Comparison of ENCODE assay signal across 18 cellular contexts in genomic region chr9:105051897-105052296, GRCh38.
DNase-seq lines count a peak whose midpoint lies in the region; ATAC-seq and TF ChIP-seq lines count a peak whose summit lies in the region.
"Had no signal": no experiment of that assay in that cellular context is flagged by ENCODE, and none has a peak within 500 bp of the region (broad histone marks: within the 10 kb centered on the region; RNA-seq: fewer than 3 reads in every experiment).

No MANE protein-coding gene starts in this region.

- CTCF ChIA-PET in activated CD4-positive, alpha-beta T cell treated with anti-CD3 and anti-CD28 coated beads, Interleukin-2, amount 10 ng/mL, durations not matched to agents 7 days and 5 days (lab: Charles Lee) = interaction anchor here (0.6 kb wide), 1 partner anchor 40 kb away, joined by 3 read pairs; no protein-coding TSS in a partner anchor

- TF ChIP-seq CTCF in natural killer cell (IDR thresholded peaks at IDR 0.05) = no peak

- no peaks in the 10 kb centered on the region for H3K27me3 Mint-ChIP-seq in activated CD4-positive, alpha-beta T cell treated with anti-CD3 and anti-CD28 coated beads, Interleukin-2, amount 10 ng/mL, durations not matched to agents 7 days and 5 days
- H3K27me3 Mint-ChIP-seq in natural killer cell treated with Interleukin-12 subunit alpha and Interleukin-12 subunit beta and Interleukin-15 and Interleukin-18, amount 100 ng/mL, for 72 hours = peaks cover 19 to 20% of the 10 kb centered on the region in 2 donors
- H3K27me3 Mint-ChIP-seq in natural killer cell (ENCODE audit: low read depth in 2 of 2) = peaks cover 0 to 5% of the 10 kb centered on the region in 2 donors
- H3K27me3 Mint-ChIP-seq in stimulated activated memory B cell treated with anti-CD40 and anti-IgM and Interleukin-4, amounts not matched to agents 10 μg/mL and 1 μg/mL and 100 μg/mL, for 72 hours = no peaks in the 10 kb centered on the region

- intact Hi-C loops in natural killer cell (cut with micrococcal nuclease) = no loop called here

- no peak overlapping the region for H3K4me3 Mint-ChIP-seq in activated CD4-positive, alpha-beta T cell treated with anti-CD3 and anti-CD28 coated beads, Interleukin-2, amount 10 ng/mL, durations not matched to agents 7 days and 5 days
- H3K4me3 Mint-ChIP-seq in natural killer cell treated with Interleukin-12 subunit alpha and Interleukin-12 subunit beta and Interleukin-15 and Interleukin-18, amount 100 ng/mL, for 72 hours = peak overlapping the region; percentile 10
- H3K4me3 Mint-ChIP-seq in natural killer cell = no peak overlapping the region
- no peak overlapping the region for H3K4me3 Mint-ChIP-seq in stimulated activated memory B cell treated with anti-CD40 and anti-IgM and Interleukin-4, amounts not matched to agents 10 μg/mL and 1 μg/mL and 100 μg/mL, for 72 hours
- H3K4me3 Mint-ChIP-seq: H9 had no signal

- no peak for ATAC-seq in natural killer cell treated with Interleukin-12 subunit alpha and Interleukin-12 subunit beta and Interleukin-15 and Interleukin-18, amount 100 ng/mL, for 72 hours
- no peak for ATAC-seq in natural killer cell
- ATAC-seq in stimulated activated memory B cell treated with anti-CD40 and anti-IgM and Interleukin-4, amounts not matched to agents 10 μg/mL and 1 μg/mL and 100 μg/mL, for 72 hours = no peak
- ATAC-seq: GM12878, Panc1 had no signal

- POLR2A ChIA-PET in activated CD4-positive, alpha-beta T cell treated with anti-CD3 and anti-CD28 coated beads, Interleukin-2, amount 10 ng/mL, durations not matched to agents 7 days and 5 days (lab: Charles Lee) = no interaction called here

- H3K27ac Mint-ChIP-seq in activated CD4-positive, alpha-beta T cell treated with anti-CD3 and anti-CD28 coated beads, Interleukin-2, amount 10 ng/mL, durations not matched to agents 7 days and 5 days = peak overlapping the region; percentile 76
- H3K27ac Mint-ChIP-seq in natural killer cell treated with Interleukin-12 subunit alpha and Interleukin-12 subunit beta and Interleukin-15 and Interleukin-18, amount 100 ng/mL, for 72 hours = peak overlapping the region; percentile 71 to 95
- H3K27ac Mint-ChIP-seq in natural killer cell = no peak overlapping the region
- H3K27ac Mint-ChIP-seq in stimulated activated memory B cell treated with anti-CD40 and anti-IgM and Interleukin-4, amounts not matched to agents 10 μg/mL and 1 μg/mL and 100 μg/mL, for 72 hours = no peak overlapping the region
- H3K27ac Mint-ChIP-seq: H9 had no signal

- H3K36me3 Mint-ChIP-seq in activated CD4-positive, alpha-beta T cell treated with anti-CD3 and anti-CD28 coated beads, Interleukin-2, amount 10 ng/mL, durations not matched to agents 7 days and 5 days (ENCODE audit: low read depth) = peaks cover 9% of the 10 kb centered on the region
- H3K36me3 Mint-ChIP-seq in natural killer cell treated with Interleukin-12 subunit alpha and Interleukin-12 subunit beta and Interleukin-15 and Interleukin-18, amount 100 ng/mL, for 72 hours = no peaks in the 10 kb centered on the region
- no peaks in the 10 kb centered on the region for H3K36me3 Mint-ChIP-seq in natural killer cell
- H3K36me3 Mint-ChIP-seq in stimulated activated memory B cell treated with anti-CD40 and anti-IgM and Interleukin-4, amounts not matched to agents 10 μg/mL and 1 μg/mL and 100 μg/mL, for 72 hours = no peaks in the 10 kb centered on the region

- H3K4me1 Mint-ChIP-seq in activated CD4-positive, alpha-beta T cell treated with anti-CD3 and anti-CD28 coated beads, Interleukin-2, amount 10 ng/mL, durations not matched to agents 7 days and 5 days = peaks cover 26% of the 10 kb centered on the region
- H3K4me1 Mint-ChIP-seq in natural killer cell treated with Interleukin-12 subunit alpha and Interleukin-12 subunit beta and Interleukin-15 and Interleukin-18, amount 100 ng/mL, for 72 hours (ENCODE audit: low read depth in 2 of 2) = peaks cover 18 to 24% of the 10 kb centered on the region in 2 donors
- H3K4me1 Mint-ChIP-seq in natural killer cell = peaks cover 0 to 3% of the 10 kb centered on the region in 2 donors
- H3K4me1 Mint-ChIP-seq in stimulated activated memory B cell treated with anti-CD40 and anti-IgM and Interleukin-4, amounts not matched to agents 10 μg/mL and 1 μg/mL and 100 μg/mL, for 72 hours = peaks cover 14% of the 10 kb centered on the region

- peak; percentile 13 for DNase-seq in activated CD4-positive, alpha-beta T cell treated with anti-CD3 and anti-CD28 coated beads, Interleukin-2, amount 10 ng/mL, durations not matched to agents 7 days and 5 days
- DNase-seq in activated CD4-positive, alpha-beta T cell treated with anti-CD3 and anti-CD28 coated beads, Interleukin-2, amount 50 U/mL, for 48 hours = no peak
- DNase-seq in natural killer cell treated with Interleukin-12 subunit alpha and Interleukin-12 subunit beta and Interleukin-15 and Interleukin-18, amount 100 ng/mL, for 72 hours (ENCODE audit: low spot score) = no peak
- DNase-seq in natural killer cell = no peak
- DNase-seq in central memory CD4-positive, alpha-beta T cell = peak; percentile 26
- no peak for DNase-seq in AG08396 (ENCODE audit: low spot score)
- no peak for DNase-seq in HuH-7 (ENCODE audit: low spot score)
- DNase-seq: 8988T, DMS79, H9, MM.1S, NCI-H1105 treated with DMSO at 0.1 percent for 48 hours, NCI-H187, NCI-H510A, NCI-H82 had no signal

- peaks cover 10% of the 10 kb centered on the region for H3K9me3 Mint-ChIP-seq in activated CD4-positive, alpha-beta T cell treated with anti-CD3 and anti-CD28 coated beads, Interleukin-2, amount 10 ng/mL, durations not matched to agents 7 days and 5 days
- H3K9me3 Mint-ChIP-seq in natural killer cell treated with Interleukin-12 subunit alpha and Interleukin-12 subunit beta and Interleukin-15 and Interleukin-18, amount 100 ng/mL, for 72 hours = no peaks in the 10 kb centered on the region
- no peaks in the 10 kb centered on the region for H3K9me3 Mint-ChIP-seq in natural killer cell
- H3K9me3 Mint-ChIP-seq in stimulated activated memory B cell treated with anti-CD40 and anti-IgM and Interleukin-4, amounts not matched to agents 10 μg/mL and 1 μg/mL and 100 μg/mL, for 72 hours = no peaks in the 10 kb centered on the region
- H3K9me3 Mint-ChIP-seq: H9 had no signal

Comparison
In these comparisons a context has a peak if more than half of its experiments do, and no peak if none do; other contexts are left out.
1. DNase-seq: peak in activated CD4-positive, alpha-beta T cell treated with anti-CD3 and anti-CD28 coated beads, Interleukin-2, amount 10 ng/mL, durations not matched to agents 7 days and 5 days (single experiment) and central memory CD4-positive, alpha-beta T cell (single experiment); none in activated CD4-positive, alpha-beta T cell treated with anti-CD3 and anti-CD28 coated beads, Interleukin-2, amount 50 U/mL, for 48 hours (0 of 2), natural killer cell treated with Interleukin-12 subunit alpha and Interleukin-12 subunit beta and Interleukin-15 and Interleukin-18, amount 100 ng/mL, for 72 hours (single experiment), natural killer cell (single experiment), AG08396 (single experiment) and HuH-7 (single experiment).
2. H3K27ac Mint-ChIP-seq: peak in activated CD4-positive, alpha-beta T cell treated with anti-CD3 and anti-CD28 coated beads, Interleukin-2, amount 10 ng/mL, durations not matched to agents 7 days and 5 days (single experiment) and natural killer cell treated with Interleukin-12 subunit alpha and Interleukin-12 subunit beta and Interleukin-15 and Interleukin-18, amount 100 ng/mL, for 72 hours (2 of 2); none in natural killer cell (0 of 2) and stimulated activated memory B cell treated with anti-CD40 and anti-IgM and Interleukin-4, amounts not matched to agents 10 μg/mL and 1 μg/mL and 100 μg/mL, for 72 hours (single experiment).